1 cellular context compared by ENCODE assay signal in genomic region chr3:15339786-15340215, GRCh38.
TF ChIP-seq lines count a peak whose summit lies in the region.

No MANE protein-coding gene starts in this region.

TF ChIP-seq in K562, 482 proteins besides CTCF, POLR2A, EP300 and RAD21 (continued from another document and continues in another):
- TF ChIP-seq ZFP91 (CRISPR knock-in tag; IDR thresholded peaks at IDR 0.05) (no peak), TAF9B (IDR thresholded peaks at IDR 0.05; ENCODE audit: partially characterized antibody) (no peak), ZNF830 (CRISPR knock-in tag; IDR thresholded peaks at IDR 0.05) (no peak), NONO (IDR thresholded peaks at IDR 0.05; ENCODE audit: low read depth in 2 of 2, low read length in 1 of 2) (no peak), ZNF512 (tag; IDR thresholded peaks at IDR 0.05) (no peak), SETDB1 (IDR thresholded peaks at IDR 0.05; ENCODE audit: low read length) (no peak), ZNF655 (CRISPR knock-in tag; IDR thresholded peaks at IDR 0.05) (no peak), FOXJ3 (CRISPR knock-in tag; IDR thresholded peaks at IDR 0.05) (no peak), ZNF507 (tag; conservative IDR thresholded peaks at IDR 0.05) (no peak), MYC (IDR thresholded peaks at IDR 0.05; ENCODE audit: low read depth, low read length) (no peak), MYC (CRISPR knock-in tag; IDR thresholded peaks at IDR 0.05; ENCODE audit: borderline replicate concordance, low read depth) (no peak), STAT6 (CRISPR knock-in tag; IDR thresholded peaks at IDR 0.05) (no peak), ZFP1 (CRISPR knock-in tag; IDR thresholded peaks at IDR 0.05) (no peak), SMARCE1 (IDR thresholded peaks at IDR 0.05) (peak; percentile 95), MCM5 (IDR thresholded peaks at IDR 0.05; ENCODE audit: low read depth) (no peak), ZNF766 (CRISPR knock-in tag; conservative IDR thresholded peaks at IDR 0.05) (no peak), RBM14 (IDR thresholded peaks at IDR 0.05; ENCODE audit: borderline replicate concordance, insufficient read depth, low read depth, low read length) (no peak), ZNF175 (CRISPR knock-in tag; IDR thresholded peaks at IDR 0.05; ENCODE audit: low read depth) (no peak), MXD1 (CRISPR knock-in tag; IDR thresholded peaks at IDR 0.05; ENCODE audit: borderline replicate concordance, poor library complexity, severe bottlenecking) (no peak), FOXO4 (CRISPR knock-in tag; IDR thresholded peaks at IDR 0.05) (no peak), SNAPC5 (CRISPR knock-in tag; IDR thresholded peaks at IDR 0.05) (no peak), DNMT1 (IDR thresholded peaks at IDR 0.05) (no peak; the same call in 1 of the 2 replicates), ZNF282 (CRISPR knock-in tag; IDR thresholded peaks at IDR 0.05) (no peak), ZNF695 (CRISPR knock-in tag; IDR thresholded peaks at IDR 0.05) (no peak), EZH2 (IDR thresholded peaks at IDR 0.05; ENCODE audit: borderline replicate concordance, low read depth, low read length) (no peak), GATAD2A (IDR thresholded peaks at IDR 0.05) (no peak; the same call in 1 of the 2 replicates), CAMTA2 (CRISPR knock-in tag; conservative IDR thresholded peaks at IDR 0.05) (no peak), CXXC5 (CRISPR knock-in tag; IDR thresholded peaks at IDR 0.05) (no peak), ZNF12 (CRISPR knock-in tag; IDR thresholded peaks at IDR 0.05) (no peak), SRSF9 (IDR thresholded peaks at IDR 0.05; ENCODE audit: borderline replicate concordance, low read depth, low read length) (no peak), BCOR (IDR thresholded peaks at IDR 0.05) (no peak), ARID3A (IDR thresholded peaks at IDR 0.05; ENCODE audit: borderline replicate concordance, low read depth, low read length) (no peak; the same call in 1 of the 2 replicates), NR1H2 (CRISPR knock-in tag; IDR thresholded peaks at IDR 0.05) (no peak), STAT5A (IDR thresholded peaks at IDR 0.05; ENCODE audit: borderline replicate concordance, low read length) (peak; percentile 23; the same call in 1 of the 2 replicates), ZNF197 (CRISPR knock-in tag; IDR thresholded peaks at IDR 0.05; ENCODE audit: low read depth) (no peak), CC2D1A (IDR thresholded peaks at IDR 0.05) (no peak), PHB2 (IDR thresholded peaks at IDR 0.05; ENCODE audit: low read depth) (no peak), ZNF124 (CRISPR knock-in tag; IDR thresholded peaks at IDR 0.05) (no peak), HDAC2 (IDR thresholded peaks at IDR 0.05) (peak; percentile 35; the same call in 1 of the 2 replicates), DACH1 (IDR thresholded peaks at IDR 0.05; ENCODE audit: partially characterized antibody) (no peak), SIN3B (IDR thresholded peaks at IDR 0.05; ENCODE audit: low read depth) (no peak), TCF15 (CRISPR knock-in tag; IDR thresholded peaks at IDR 0.05) (no peak), PCBP1 (IDR thresholded peaks at IDR 0.05; ENCODE audit: low read depth, low read length, poor library complexity, severe bottlenecking) (no peak), POLR3G (IDR thresholded peaks at IDR 0.05; ENCODE audit: extremely low read depth, insufficient read length, insufficient replicate concordance) (no peak), ZC3H11A (IDR thresholded peaks at IDR 0.05; ENCODE audit: low read depth, low read length) (no peak), NRF1 (conservative IDR thresholded peaks at IDR 0.05 in 1 of 2, IDR thresholded peaks at IDR 0.05 in 1 of 2) (no peak), LCOR (CRISPR knock-in tag; IDR thresholded peaks at IDR 0.05) (no peak), HDAC3 (IDR thresholded peaks at IDR 0.05; ENCODE audit: borderline replicate concordance, partially characterized antibody) (no peak), HNRNPLL (IDR thresholded peaks at IDR 0.05; ENCODE audit: low read depth, low read length, poor library complexity, severe bottlenecking) (no peak), ZNF3 (CRISPR knock-in tag; IDR thresholded peaks at IDR 0.05) (no peak), HMGN3 (IDR thresholded peaks at IDR 0.05; ENCODE audit: borderline replicate concordance, extremely low read depth, insufficient read length, low read depth, low read length) (no peak), THAP7 (CRISPR knock-in tag; IDR thresholded peaks at IDR 0.05) (no peak), GABPA (tag; conservative IDR thresholded peaks at IDR 0.05; ENCODE audit: low read depth) (0 out of 2 replicates have a peak, but pooled peaks have one; percentile 15), ZNF445 (CRISPR knock-in tag; IDR thresholded peaks at IDR 0.05; ENCODE audit: low read depth) (no peak), CHD4 (IDR thresholded peaks at IDR 0.05; ENCODE audit: insufficient read depth, insufficient replicate concordance, low read depth, low read length, poor library complexity, severe bottlenecking) (no peak), GTF2F1 (IDR thresholded peaks at IDR 0.05; ENCODE audit: low read depth, low read length) (no peak), SP1 (CRISPR knock-in tag; IDR thresholded peaks at IDR 0.05) (no peak), ZNF785 (CRISPR knock-in tag; IDR thresholded peaks at IDR 0.05) (no peak), PRDM10 (IDR thresholded peaks at IDR 0.05; ENCODE audit: partially characterized antibody) (no peak), CCNT2 (IDR thresholded peaks at IDR 0.05; ENCODE audit: borderline replicate concordance, extremely low read depth, insufficient read length, low read depth, low read length) (no peak)
